ENCODE assay signal across 19 cellular contexts in genomic region chr11:2124736-2125484, GRCh38. TPM values are rescaled to one million over a fixed set of nuclear protein-coding genes. Genes with fewer than 3 reads are reported as not detected.
"Had no signal": no experiment of that assay in that cellular context is flagged by ENCODE, and none has a peak within 500 bp of the region (broad histone marks: within the 10 kb centered on the region; RNA-seq: fewer than 3 reads in every experiment).

No MANE protein-coding gene starts in this region.

RNA-seq across cellular contexts. Expression of gene IGF2, which starts 14.3 kb away (rescaled TPM):
- total RNA-seq: T-helper 2 cell treated with Interferon-gamma antibody and Interleukin-4, amounts not matched to agents 100 ng/mL and 5 ng/mL, for 36 hours had no signal

RNA-seq across cellular contexts. Expression of gene INS, which starts 36.1 kb away (rescaled TPM):
- total RNA-seq: activated CD4-positive, alpha-beta memory T cell treated with anti-CD3 and anti-CD28 coated beads for 36 hours; activated CD4-positive, alpha-beta T cell treated with anti-CD3 and anti-CD28 coated beads for 36 hours; activated CD8-positive, alpha-beta memory T cell treated with anti-CD3 and anti-CD28 coated beads for 36 hours; activated CD8-positive, alpha-beta T cell treated with anti-CD3 and anti-CD28 coated beads for 36 hours; activated naive CD4-positive, alpha-beta T cell treated with anti-CD3 and anti-CD28 coated beads for 36 hours; activated naive CD4-positive, alpha-beta T cell treated with anti-CD3 and anti-CD28 coated beads, Interleukin-2, amount 50 U/mL, for 72 hours; activated naive CD8-positive, alpha-beta T cell treated with anti-CD3 and anti-CD28 coated beads for 36 hours; activated T-cell treated with anti-CD3 and anti-CD28 coated beads, Interleukin-2, amount 50 U/mL, for 4 hours; activated T-cell treated with anti-CD3 and anti-CD28 coated beads, Interleukin-2, amount 50 U/mL, for 72 hours; activated T-helper 1 cell treated with anti-CD3 and anti-CD28 coated beads, Interleukin-12 subunit alpha, Interleukin-12 subunit beta, Interleukin-2, Interleukin-4 antibody, amounts not matched to agents 30 ng/mL and 10 ng/mL and 1 ng/mL, durations not matched to agents 14 hours and 24 hours and 36 hours; activated T-helper 17 cell treated with anti-CD3 and anti-CD28 coated beads, Interleukin-2, amount 50 U/mL, for 72 hours; ascending aorta; cardiac septum; cerebellum; T-helper 1 cell treated with Interleukin-12 subunit alpha and Interleukin-12 subunit beta and Interleukin-4 antibody, amounts not matched to agents 30 ng/mL and 1 ng/mL, for 36 hours; T-helper 17 cell; T-helper 2 cell treated with Interferon-gamma antibody and Interleukin-4, amounts not matched to agents 100 ng/mL and 5 ng/mL, for 36 hours; WTC11 had no signal

RNA-seq across cellular contexts. Expression of gene TH, which starts 46.7 kb away (rescaled TPM):
- total RNA-seq: activated CD4-positive, alpha-beta memory T cell treated with anti-CD3 and anti-CD28 coated beads for 36 hours; activated CD4-positive, alpha-beta T cell treated with anti-CD3 and anti-CD28 coated beads for 36 hours; activated CD8-positive, alpha-beta memory T cell treated with anti-CD3 and anti-CD28 coated beads for 36 hours; activated CD8-positive, alpha-beta T cell treated with anti-CD3 and anti-CD28 coated beads for 36 hours; activated naive CD4-positive, alpha-beta T cell treated with anti-CD3 and anti-CD28 coated beads for 36 hours; activated naive CD4-positive, alpha-beta T cell treated with anti-CD3 and anti-CD28 coated beads, Interleukin-2, amount 50 U/mL, for 72 hours; activated naive CD8-positive, alpha-beta T cell treated with anti-CD3 and anti-CD28 coated beads for 36 hours; activated T-cell treated with anti-CD3 and anti-CD28 coated beads, Interleukin-2, amount 50 U/mL, for 4 hours; activated T-cell treated with anti-CD3 and anti-CD28 coated beads, Interleukin-2, amount 50 U/mL, for 72 hours; activated T-helper 1 cell treated with anti-CD3 and anti-CD28 coated beads, Interleukin-12 subunit alpha, Interleukin-12 subunit beta, Interleukin-2, Interleukin-4 antibody, amounts not matched to agents 30 ng/mL and 10 ng/mL and 1 ng/mL, durations not matched to agents 14 hours and 24 hours and 36 hours; activated T-helper 17 cell treated with anti-CD3 and anti-CD28 coated beads, Interleukin-2, amount 50 U/mL, for 72 hours; ascending aorta; cardiac septum; T-cell; T-helper 1 cell treated with Interleukin-12 subunit alpha and Interleukin-12 subunit beta and Interleukin-4 antibody, amounts not matched to agents 30 ng/mL and 1 ng/mL, for 36 hours; T-helper 17 cell; T-helper 2 cell treated with Interferon-gamma antibody and Interleukin-4, amounts not matched to agents 100 ng/mL and 5 ng/mL, for 36 hours; WTC11 had no signal
